ENCODE assay signal across 8 cellular contexts in genomic region chr10:83991986-83992753, GRCh38.
DNase-seq lines count a peak whose midpoint lies in the region; ATAC-seq and TF ChIP-seq lines count a peak whose summit lies in the region.

No MANE protein-coding gene starts in this region.

- H3K4me3 ChIP-seq in GM06990 (replicated peaks; ENCODE audit: low read depth, low read length): no peak overlapping the region
- H3K4me3 ChIP-seq in tibial nerve: no peak overlapping the region
- no peak overlapping the region for H3K4me3 ChIP-seq in prostate gland

- no peak for TF ChIP-seq POLR2A in tibial nerve (IDR thresholded peaks at IDR 0.05)
- TF ChIP-seq POLR2A in prostate gland (IDR thresholded peaks at IDR 0.05): no peak

- no peaks in the 10 kb centered on the region for H3K36me3 Mint-ChIP-seq in stimulated activated effector memory CD8-positive, alpha-beta T cell treated with anti-CD3 and anti-CD28 coated beads, Interleukin-12 subunit alpha, Interleukin-12 subunit beta, amount 100 ng/mL, for 72 hours

- no peaks in the 10 kb centered on the region for H3K4me1 Mint-ChIP-seq in stimulated activated effector memory CD8-positive, alpha-beta T cell treated with anti-CD3 and anti-CD28 coated beads, Interleukin-12 subunit alpha, Interleukin-12 subunit beta, amount 100 ng/mL, for 72 hours

- H3K4me1 ChIP-seq in tibial nerve: no peaks in the 10 kb centered on the region
- no peaks in the 10 kb centered on the region for H3K4me1 ChIP-seq in prostate gland (replicated peaks)

- no peak overlapping the region for H3K4me3 Mint-ChIP-seq in stimulated activated effector memory CD8-positive, alpha-beta T cell treated with anti-CD3 and anti-CD28 coated beads, Interleukin-12 subunit alpha, Interleukin-12 subunit beta, amount 100 ng/mL, for 72 hours

- peak; percentile 44 for ATAC-seq in GM21515 (IDR thresholded peaks at IDR 0.05; ENCODE audit: unreplicated experiment)
- peak; percentile 29 for ATAC-seq in stimulated activated effector memory CD8-positive, alpha-beta T cell treated with anti-CD3 and anti-CD28 coated beads, Interleukin-12 subunit alpha, Interleukin-12 subunit beta, amount 100 ng/mL, for 72 hours
- no peak for ATAC-seq in activated CD4-positive, CD25-positive, alpha-beta regulatory T cell treated with anti-CD3 and anti-CD28 coated beads, Interleukin-2, amount 50 U/mL, for 24 hours

- TF ChIP-seq EP300 in tibial nerve (IDR thresholded peaks at IDR 0.05): no peak

- DNase-seq in GM06990 (ENCODE audit: extremely low read depth, insufficient read length): no peak
- DNase-seq in MV-4-11 (lab: John Stamatoyannopoulos, UW): peak; percentile 81
- peak; percentile 42 for DNase-seq in dermis blood vessel endothelial cell
- DNase-seq in stimulated activated effector memory CD8-positive, alpha-beta T cell treated with anti-CD3 and anti-CD28 coated beads, Interleukin-12 subunit alpha, Interleukin-12 subunit beta, amount 100 ng/mL, for 72 hours (ENCODE audit: low spot score in 2 of 2): no peak
- DNase-seq in tibial nerve (ENCODE audit: low spot score in 2 of 2): no peak
- no peak for DNase-seq in prostate gland (ENCODE audit: low spot score)

- no peak overlapping the region for H3K27ac Mint-ChIP-seq in stimulated activated effector memory CD8-positive, alpha-beta T cell treated with anti-CD3 and anti-CD28 coated beads, Interleukin-12 subunit alpha, Interleukin-12 subunit beta, amount 100 ng/mL, for 72 hours

- H3K27ac ChIP-seq in tibial nerve (no peak overlapping the region), prostate gland (no peak overlapping the region)

- H3K9me3 ChIP-seq in tibial nerve (no peaks in the 10 kb centered on the region), prostate gland (no peaks in the 10 kb centered on the region)

- intact Hi-C loops in prostate gland (cut with DNase I): no loop called here

- H3K9me3 Mint-ChIP-seq in stimulated activated effector memory CD8-positive, alpha-beta T cell treated with anti-CD3 and anti-CD28 coated beads, Interleukin-12 subunit alpha, Interleukin-12 subunit beta, amount 100 ng/mL, for 72 hours: peaks cover 2% of the 10 kb centered on the region

- TF ChIP-seq CTCF in GM06990 (IDR thresholded peaks at IDR 0.05; ENCODE audit: insufficient read depth, low read length, poor library complexity, severe bottlenecking) (peak; percentile 80), tibial nerve (IDR thresholded peaks at IDR 0.05) (no peak), prostate gland (IDR thresholded peaks at IDR 0.05) (no peak)

- WGBS in tibial nerve, 2 donors: 59 to 60% methylated on average over 7 of the region's 7 CpGs
- WGBS in prostate gland: 56% methylated on average over 7 of the region's 7 CpGs

- H3K36me3 ChIP-seq in GM06990 (ENCODE audit: control insufficient read depth, insufficient read depth, low read length) (no peaks in the 10 kb centered on the region), tibial nerve (no peaks in the 10 kb centered on the region), prostate gland (no peaks in the 10 kb centered on the region)

- H3K27me3 ChIP-seq in GM06990 (replicated peaks; ENCODE audit: control insufficient read depth, insufficient read depth, low read length) (no peaks in the 10 kb centered on the region), tibial nerve (no peaks in the 10 kb centered on the region), prostate gland (replicated peaks; ENCODE audit: insufficient read depth) (no peaks in the 10 kb centered on the region)

Comparison
In these comparisons a context has a peak if more than half of its experiments do, and no peak if none do; other contexts are left out.
1. DNase-seq: peak in MV-4-11 (single experiment) and dermis blood vessel endothelial cell (single experiment); none in GM06990 (single experiment), stimulated activated effector memory CD8-positive, alpha-beta T cell treated with anti-CD3 and anti-CD28 coated beads, Interleukin-12 subunit alpha, Interleukin-12 subunit beta, amount 100 ng/mL, for 72 hours (0 of 2), tibial nerve (0 of 2) and prostate gland (single experiment).
2. ATAC-seq: peak in GM21515 (single experiment) and stimulated activated effector memory CD8-positive, alpha-beta T cell treated with anti-CD3 and anti-CD28 coated beads, Interleukin-12 subunit alpha, Interleukin-12 subunit beta, amount 100 ng/mL, for 72 hours (single experiment); none in activated CD4-positive, CD25-positive, alpha-beta regulatory T cell treated with anti-CD3 and anti-CD28 coated beads, Interleukin-2, amount 50 U/mL, for 24 hours (0 of 2).